Comparison of ENCODE assay signal across 8 cellular contexts in the genomic region with DNA sequence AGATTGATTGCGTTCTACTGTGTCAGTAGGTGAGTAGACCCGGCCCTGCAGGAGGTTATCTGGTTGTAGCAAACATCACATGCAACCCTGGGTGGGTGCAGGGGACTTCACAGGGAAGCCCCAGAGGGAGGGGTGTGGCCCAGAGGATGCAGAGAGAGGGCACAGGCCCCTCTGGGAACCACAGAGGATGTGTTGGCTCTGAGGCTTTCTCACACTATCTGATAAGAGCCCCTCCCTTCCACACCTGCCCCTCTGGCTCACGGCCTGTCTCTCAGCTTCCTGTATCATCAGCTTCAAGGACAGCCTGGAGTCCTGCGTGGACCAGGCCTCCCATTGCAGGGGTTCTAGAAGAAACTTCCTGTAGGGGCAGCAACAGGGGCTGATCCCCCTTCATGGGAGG.
DNase-seq lines count a peak whose midpoint lies in the region; ATAC-seq and TF ChIP-seq lines count a peak whose summit lies in the region.

No MANE protein-coding gene starts in this region.

- H3K27me3 ChIP-seq in body of pancreas = no peaks in the 10 kb centered on the region

- DNase-seq in activated CD8-positive, alpha-beta memory T cell treated with anti-CD3 and anti-CD28 coated beads, Interleukin-2, amount 50 U/mL, for 48 hours = peak; percentile 74
- peak; percentile 45 for DNase-seq in stimulated activated CD4-positive, alpha-beta T cell treated with anti-CD3 and anti-CD28 coated beads, Interleukin-4, amount 100 ng/mL, for 24 hours
- DNase-seq in posterior vena cava (ENCODE audit: low spot score) (no peak), body of pancreas (no peak), UCSD-AML1 (lab: John Stamatoyannopoulos, UW; ENCODE audit: unreplicated experiment) (no peak), HCEC 1CT (no peak)

- H3K36me3 ChIP-seq in body of pancreas (replicated peaks in 1 of 2; ENCODE audit: insufficient read depth in 1 of 2, low read depth in 2 of 2) = no peaks in the 10 kb centered on the region

- no peak for TF ChIP-seq CTCF in body of pancreas (IDR thresholded peaks at IDR 0.05)

- peak; percentile 58 for ATAC-seq in GM18873 (IDR thresholded peaks at IDR 0.05; ENCODE audit: low FRiP score, unreplicated experiment)
- peak; percentile 80 for ATAC-seq in HG03135 (IDR thresholded peaks at IDR 0.05; ENCODE audit: unreplicated experiment)
- ATAC-seq in body of pancreas = no peak

- WGBS in body of pancreas, 2 donors = 30 to 71% methylated on average over 3 to 4 of the region's 4 CpGs

- H3K4me1 ChIP-seq in body of pancreas = no peaks in the 10 kb centered on the region

- H3K9me3 ChIP-seq in body of pancreas = no peaks in the 10 kb centered on the region

- intact Hi-C loops in posterior vena cava (cut with DNase I) (no loop called here), body of pancreas (cut with DNase I) (no loop called here)

- no peak overlapping the region for H3K4me3 ChIP-seq in body of pancreas

- no peak for TF ChIP-seq POLR2A in body of pancreas (IDR thresholded peaks at IDR 0.05)

- H3K27ac ChIP-seq in body of pancreas = no peak overlapping the region

Comparison
In these comparisons a context has a peak if more than half of its experiments do, and no peak if none do; other contexts are left out.
1. DNase-seq: peak in activated CD8-positive, alpha-beta memory T cell treated with anti-CD3 and anti-CD28 coated beads, Interleukin-2, amount 50 U/mL, for 48 hours (single experiment) and stimulated activated CD4-positive, alpha-beta T cell treated with anti-CD3 and anti-CD28 coated beads, Interleukin-4, amount 100 ng/mL, for 24 hours (single experiment); none in posterior vena cava (single experiment), body of pancreas (0 of 4), UCSD-AML1 (single experiment) and HCEC 1CT (single experiment).